In the genomic region with DNA sequence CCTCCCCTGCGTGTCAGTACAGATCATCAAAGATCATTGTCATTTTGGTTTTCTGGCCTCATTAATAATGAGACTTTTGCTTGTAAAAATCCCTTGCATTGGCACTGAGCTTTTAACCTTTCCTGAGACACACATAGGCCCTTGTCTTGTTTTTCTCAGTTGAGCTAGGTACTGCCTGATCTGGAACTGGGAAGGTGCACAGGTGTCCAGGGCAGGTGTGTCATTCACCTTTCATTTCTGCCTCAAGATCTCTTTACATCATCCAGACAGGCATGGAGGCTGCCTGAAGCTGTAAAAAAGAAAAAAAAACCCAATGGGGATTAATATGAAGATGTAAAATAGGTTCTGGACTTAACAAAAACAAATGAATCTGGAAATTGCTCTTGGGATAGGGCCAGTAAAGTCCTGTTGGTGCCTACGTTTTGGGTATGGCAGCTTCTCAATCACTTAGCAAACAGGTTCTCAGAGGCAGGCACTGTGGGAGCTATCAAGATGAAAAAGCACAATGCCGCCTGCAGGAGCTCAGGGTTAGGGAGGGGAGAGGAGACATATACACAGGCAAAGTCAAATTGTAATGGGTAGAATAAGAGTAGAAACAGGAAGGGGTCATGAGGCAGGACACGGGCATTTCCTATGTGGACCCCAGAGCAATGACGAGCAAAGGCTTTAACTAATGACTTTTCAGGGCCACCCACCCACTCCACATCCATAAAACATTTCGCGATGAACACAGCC, we compare ENCODE assay signal across 8 cellular contexts. TPM values are rescaled to one million over a fixed set of nuclear protein-coding genes. Genes with fewer than 3 reads are reported as not detected.
DNase-seq lines count a peak whose midpoint lies in the region; ATAC-seq and TF ChIP-seq lines count a peak whose summit lies in the region.

No MANE protein-coding gene starts in this region.

- H3K27ac Mint-ChIP-seq in T-helper 17 cell (peak overlapping the region; percentile 90), glutamatergic neuron (ENCODE audit: unreplicated experiment) (peak overlapping the region; percentile 85)

- H3K27ac ChIP-seq in spleen = peak overlapping the region; percentile 73 to 97 (median 92)

- intact Hi-C loops in spleen (cut with DNase I; ENCODE audit: low total_unique reads) = loop anchor here (10.0 kb wide), 1 partner anchor 286 kb away; no protein-coding TSS in a partner anchor

- H3K4me1 Mint-ChIP-seq in T-helper 17 cell (peaks cover 38% of the 10 kb centered on the region), glutamatergic neuron (ENCODE audit: low read depth, unreplicated experiment) (peaks cover 28% of the 10 kb centered on the region)

- peaks cover 12% of the 10 kb centered on the region for H3K9me3 Mint-ChIP-seq in glutamatergic neuron (ENCODE audit: unreplicated experiment)

- no peaks in the 10 kb centered on the region for H3K36me3 ChIP-seq in spleen

- DNase-seq in NCI-H2107 treated with DMSO at 0.1 percent for 48 hours (lab: John Stamatoyannopoulos, UW; ENCODE audit: unreplicated experiment) = peak; percentile 46
- no peak for DNase-seq in NCI-H2107 (lab: John Stamatoyannopoulos, UW)
- no peak for DNase-seq in T-helper 17 cell
- DNase-seq in glutamatergic neuron = no peak
- no peak for DNase-seq in spleen
- DNase-seq in GM19240 (ENCODE audit: insufficient read length, low spot score) = no peak
- DNase-seq in SIG-M5 treated with dmso at 0.1 percent for 504 hours (lab: John Stamatoyannopoulos, UW; ENCODE audit: unreplicated experiment) = no peak

- H3K27me3 ChIP-seq in spleen (replicated peaks in 1 of 7) = peaks cover 0 to 22% (median 5%) of the 10 kb centered on the region in 7 donors

- H3K4me3 Mint-ChIP-seq in T-helper 17 cell (peak overlapping the region; percentile 86), glutamatergic neuron (ENCODE audit: unreplicated experiment) (peak overlapping the region; percentile 85)

- no peak for TF ChIP-seq POLR2A in spleen (IDR thresholded peaks at IDR 0.05)

- no peaks in the 10 kb centered on the region for H3K27me3 Mint-ChIP-seq in T-helper 17 cell
- peaks cover 19% of the 10 kb centered on the region for H3K27me3 Mint-ChIP-seq in glutamatergic neuron (ENCODE audit: unreplicated experiment)

- peak overlapping the region in 6 of 8 donors; percentile 70 to 92 (median 82) for H3K4me3 ChIP-seq in spleen

- TF ChIP-seq CTCF in glutamatergic neuron (IDR thresholded peaks at IDR 0.05; ENCODE audit: partially characterized antibody, unreplicated experiment) = no peak
- no peak for TF ChIP-seq CTCF in spleen (IDR thresholded peaks at IDR 0.05 in 8 of 11, conservative IDR thresholded peaks at IDR 0.05 in 3 of 11)

- H3K36me3 Mint-ChIP-seq in T-helper 17 cell (ENCODE audit: low read depth) (no peaks in the 10 kb centered on the region), glutamatergic neuron (ENCODE audit: unreplicated experiment) (no peaks in the 10 kb centered on the region)

- H3K4me1 ChIP-seq in spleen = peaks cover 16 to 62% (median 44%) of the 10 kb centered on the region in 6 donors

- WGBS in spleen, 5 donors = 50 to 72% (median 57%) methylated on average over 7 of the region's 7 CpGs

- no peak for ATAC-seq in T-helper 17 cell
- ATAC-seq in HG03135 (IDR thresholded peaks at IDR 0.05; ENCODE audit: unreplicated experiment) = no peak

- H3K9me3 ChIP-seq in T-helper 17 cell (ENCODE audit: control insufficient read depth, low read length, poor library complexity, severe bottlenecking) (no peaks in the 10 kb centered on the region), spleen (no peaks in the 10 kb centered on the region)

RNA-seq across cellular contexts. Expression of gene KCNC4, which starts 1.0 kb away (rescaled TPM):
- total RNA-seq in T-helper 17 cell (10 to 100 TPM; 12.2 to 14.7 TPM), glutamatergic neuron (ENCODE audit: unreplicated experiment) (9.7 TPM), spleen (10 to 100 TPM in 5 of 7 donors, 1 to 10 TPM in 2; 9.8 to 22.1 (median 14.8) TPM)
- 1 to 10 TPM; 1.4 to 3.7 (median 2.1) TPM for polyA plus RNA-seq in spleen

RNA-seq across cellular contexts. Expression of gene SLC6A17, which starts 58.8 kb away (rescaled TPM):
- total RNA-seq in T-helper 17 cell = not detected
- total RNA-seq in glutamatergic neuron (ENCODE audit: unreplicated experiment) = 6.4 TPM
- not detected for total RNA-seq in spleen
- polyA plus RNA-seq in spleen = under 1 TPM in 2 of 3 donors, not detected in 1; under 0.01 to 0.02 TPM
